Comparison of ENCODE assay signal across 1 cellular context in genomic region chr7:82384779-82385178, GRCh38.
TF ChIP-seq lines count a peak whose summit lies in the region.

No MANE protein-coding gene starts in this region.

TF ChIP-seq in HEK293, 187 proteins besides CTCF, POLR2A, EP300 and RAD21 (continued from another document):
- TF ChIP-seq PRDM2 (tag by site-specific recombination; IDR thresholded peaks at IDR 0.05; ENCODE audit: borderline replicate concordance) (no peak), ZNF214 (tag by site-specific recombination; IDR thresholded peaks at IDR 0.05; ENCODE audit: borderline replicate concordance) (no peak), ZNF239 (tag by site-specific recombination; IDR thresholded peaks at IDR 0.05) (no peak), ZSCAN4 (tag by site-specific recombination; IDR thresholded peaks at IDR 0.05) (no peak), ZNF626 (tag by site-specific recombination; IDR thresholded peaks at IDR 0.05) (no peak), PRDM6 (tag by site-specific recombination; IDR thresholded peaks at IDR 0.05) (peak; percentile 81), ZNF837 (tag by site-specific recombination; IDR thresholded peaks at IDR 0.05) (no peak), ZNF24 (tag by site-specific recombination; IDR thresholded peaks at IDR 0.05) (peak; percentile 66), ELK4 (IDR thresholded peaks at IDR 0.05; ENCODE audit: borderline replicate concordance, low read depth, low read length) (no peak), GFI1B (tag by site-specific recombination; IDR thresholded peaks at IDR 0.05) (no peak), ZNF138 (tag by site-specific recombination; IDR thresholded peaks at IDR 0.05; ENCODE audit: borderline replicate concordance) (no peak), ZNF692 (tag by site-specific recombination; IDR thresholded peaks at IDR 0.05) (0 out of 2 replicates have a peak, but pooled peaks have one; percentile 35), KLF8 (tag by site-specific recombination; IDR thresholded peaks at IDR 0.05) (no peak), ZNF23 (tag by site-specific recombination; IDR thresholded peaks at IDR 0.05; ENCODE audit: borderline replicate concordance) (no peak), ZSCAN16 (tag by site-specific recombination; IDR thresholded peaks at IDR 0.05) (no peak), GLI4 (tag by site-specific recombination; IDR thresholded peaks at IDR 0.05) (no peak), ZNF175 (tag by site-specific recombination; IDR thresholded peaks at IDR 0.05) (no peak), PBX3 (CRISPR knock-in tag; IDR thresholded peaks at IDR 0.05) (no peak), ZNF510 (tag by site-specific recombination; IDR thresholded peaks at IDR 0.05; ENCODE audit: insufficient replicate concordance) (no peak), ZNF629 (tag by site-specific recombination; IDR thresholded peaks at IDR 0.05) (no peak), ZNF561 (tag by site-specific recombination; IDR thresholded peaks at IDR 0.05; ENCODE audit: borderline replicate concordance) (0 out of 2 replicates have a peak, but pooled peaks have one; percentile 21), ZNF366 (tag by site-specific recombination; conservative IDR thresholded peaks at IDR 0.05) (no peak), ZNF549 (tag by site-specific recombination; IDR thresholded peaks at IDR 0.05) (no peak), SP3 (tag by site-specific recombination; IDR thresholded peaks at IDR 0.05) (no peak), FEZF1 (tag by site-specific recombination; IDR thresholded peaks at IDR 0.05) (peak; percentile 70; the same call in 1 of the 2 replicates), ZBTB1 (tag by site-specific recombination; IDR thresholded peaks at IDR 0.05) (no peak), ZNF707 (tag by site-specific recombination; IDR thresholded peaks at IDR 0.05) (no peak), ZBTB11 (tag by site-specific recombination; conservative IDR thresholded peaks at IDR 0.05; ENCODE audit: low read depth) (no peak)
